Comparison of ENCODE assay signal across 16 cellular contexts in the genomic region with DNA sequence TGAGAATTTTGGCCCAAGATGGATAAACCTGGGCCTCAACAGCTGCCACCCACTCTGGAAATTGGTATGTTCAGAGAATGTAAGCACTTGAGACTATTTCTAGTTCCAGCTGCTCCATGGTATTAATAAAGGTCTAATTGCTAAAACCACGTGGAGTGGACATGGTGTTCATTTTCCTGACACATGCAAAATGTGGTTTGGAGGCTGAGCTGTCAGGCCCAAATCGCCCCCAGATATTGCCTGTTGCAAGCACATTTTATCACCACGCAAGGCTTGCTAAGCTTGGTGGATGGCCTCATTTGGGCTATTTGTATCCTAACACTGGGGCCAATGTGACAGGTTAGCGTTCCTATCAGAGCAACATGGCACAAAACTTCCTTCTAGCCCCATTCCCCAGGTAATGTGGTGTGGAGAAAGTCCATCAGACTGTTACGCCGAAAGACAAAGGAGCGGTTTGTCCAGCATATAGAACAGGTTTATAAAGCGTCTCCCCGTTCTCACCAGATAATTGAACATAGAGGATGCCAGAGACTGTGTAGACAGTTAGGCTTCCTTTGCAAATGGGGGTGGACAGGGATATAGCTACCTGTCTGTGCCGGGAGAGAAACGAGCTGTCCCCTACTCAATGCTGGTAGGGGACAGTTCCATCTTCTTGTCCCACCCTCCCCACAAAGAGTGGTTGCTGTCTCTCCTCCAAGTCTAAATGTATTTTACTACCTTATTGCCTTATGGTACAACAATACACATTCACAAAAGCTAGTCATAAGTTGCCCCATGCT.
DNase-seq lines count a peak whose midpoint lies in the region; ATAC-seq and TF ChIP-seq lines count a peak whose summit lies in the region.
"Had no signal": no experiment of that assay in that cellular context is flagged by ENCODE, and none has a peak within 500 bp of the region (broad histone marks: within the 10 kb centered on the region; RNA-seq: fewer than 3 reads in every experiment).

No MANE protein-coding gene starts in this region.

- POLR2A ChIA-PET in SK-N-SH (lab: Yijun Ruan, JAX): no interaction called here

- TF ChIP-seq RAD21 in SK-N-SH (IDR thresholded peaks at IDR 0.05; ENCODE audit: low read length): no peak

- no peaks in the 10 kb centered on the region for H3K9me3 ChIP-seq in SK-N-SH
- H3K9me3 ChIP-seq: gastrocnemius medialis, Peyer's patch had no signal

- H3K27ac ChIP-seq in SK-N-SH (ENCODE audit: low read depth in 2 of 2, low read length in 1 of 2): peak overlapping the region in 1 of 2 experiments; percentile 72; a peak in 1 of 4 replicates
- H3K27ac ChIP-seq: gastrocnemius medialis, HL-60, Peyer's patch had no signal

- no peak overlapping the region for H3K4me2 ChIP-seq in SK-N-SH

- ATAC-seq in GM18858 (IDR thresholded peaks at IDR 0.05; ENCODE audit: unreplicated experiment) (peak; percentile 19), GM21423 (IDR thresholded peaks at IDR 0.05; ENCODE audit: unreplicated experiment) (peak; percentile 21), HG03095 (IDR thresholded peaks at IDR 0.05; ENCODE audit: unreplicated experiment) (peak; percentile 29)
- ATAC-seq: gastrocnemius medialis, HCT116 had no signal

- H3K9me2 ChIP-seq in SK-N-SH: no peaks in the 10 kb centered on the region

- H3K79me2 ChIP-seq in SK-N-SH (ENCODE audit: insufficient read depth): no peaks in the 10 kb centered on the region

- H3K4me3 ChIP-seq in SK-N-SH (ENCODE audit: low read depth in 2 of 2, low read length in 1 of 2): no peak overlapping the region
- H3K4me3 ChIP-seq: gastrocnemius medialis, Peyer's patch had no signal

- H3K27me3 ChIP-seq in SK-N-SH (ENCODE audit: insufficient read depth): no peaks in the 10 kb centered on the region
- H3K27me3 ChIP-seq: gastrocnemius medialis, Peyer's patch had no signal

- no peaks in the 10 kb centered on the region for H3K36me3 ChIP-seq in SK-N-SH (replicated peaks in 1 of 2; ENCODE audit: control insufficient read depth in 1 of 2, insufficient read depth in 2 of 2, low read length in 1 of 2)
- H3K36me3 ChIP-seq: gastrocnemius medialis, Peyer's patch had no signal

- 84% methylated on average over 11 of the region's 11 CpGs for WGBS in SK-N-SH (ENCODE audit: low lambda C conversion rate)

- no peaks in the 10 kb centered on the region for H3F3A ChIP-seq in SK-N-SH (replicated peaks; ENCODE audit: insufficient read depth)

- CTCF ChIA-PET in SK-N-SH (lab: Yijun Ruan, JAX): interaction anchor here (0.6 to 1.5 kb wide), 5 partner anchors 8 to 250 kb away, joined by 3 to 4 read pairs (median 3); no protein-coding TSS in a partner anchor

- no peak overlapping the region for H2AFZ ChIP-seq in SK-N-SH (ENCODE audit: low read depth)

- DNase-seq in myocyte (ENCODE audit: low read depth): peak; percentile 93
- no peak for DNase-seq in SHP77 treated with DMSO at 0.1 percent for 48 hours (lab: John Stamatoyannopoulos, UW)
- DNase-seq in stimulated activated CD4-positive, alpha-beta T cell treated with anti-CD3 and anti-CD28 coated beads, Interleukin-2, amount 100 ng/mL, for 24 hours: no peak
- no peak for DNase-seq in SK-N-SH
- no peak for DNase-seq in GM03348 (ENCODE audit: low spot score)
- DNase-seq: gastrocnemius medialis, KG1, mesenchymal stem cell, NCI-H1417 treated with DMSO at 0.1 percent for 48 hours, NCI-H510A, Peyer's patch had no signal

- no peak overlapping the region for H3K9ac ChIP-seq in SK-N-SH

- no peak for TF ChIP-seq CTCF in SK-N-SH (IDR thresholded peaks at IDR 0.05)

- H4K20me1 ChIP-seq in SK-N-SH (ENCODE audit: insufficient read depth): no peaks in the 10 kb centered on the region

- H3K4me1 ChIP-seq in SK-N-SH (ENCODE audit: control insufficient read depth in 1 of 2, insufficient read depth in 2 of 2, low read depth in 1 of 2, low read length in 1 of 2): peaks cover 0 to 8% of the 10 kb centered on the region in 2 experiments; a peak in 1 of 4 replicates
- H3K4me1 ChIP-seq: Peyer's patch had no signal

- no peak for TF ChIP-seq EP300 in SK-N-SH (IDR thresholded peaks at IDR 0.05; ENCODE audit: borderline replicate concordance in 1 of 2, low read depth in 1 of 2, low read length in 1 of 2)

TF ChIP-seq in SK-N-SH, 30 proteins besides CTCF, POLR2A, EP300 and RAD21:
- TF ChIP-seq MXI1 (IDR thresholded peaks at IDR 0.05; ENCODE audit: low read depth, low read length) (no peak), RCOR1 (IDR thresholded peaks at IDR 0.05; ENCODE audit: low read length) (no peak), RFX5 (IDR thresholded peaks at IDR 0.05; ENCODE audit: low read length) (no peak), GABPA (IDR thresholded peaks at IDR 0.05; ENCODE audit: low read depth) (no peak), CHD2 (IDR thresholded peaks at IDR 0.05; ENCODE audit: low read length, partially characterized antibody) (no peak)
- TF ChIP-seq, protein P1, sequence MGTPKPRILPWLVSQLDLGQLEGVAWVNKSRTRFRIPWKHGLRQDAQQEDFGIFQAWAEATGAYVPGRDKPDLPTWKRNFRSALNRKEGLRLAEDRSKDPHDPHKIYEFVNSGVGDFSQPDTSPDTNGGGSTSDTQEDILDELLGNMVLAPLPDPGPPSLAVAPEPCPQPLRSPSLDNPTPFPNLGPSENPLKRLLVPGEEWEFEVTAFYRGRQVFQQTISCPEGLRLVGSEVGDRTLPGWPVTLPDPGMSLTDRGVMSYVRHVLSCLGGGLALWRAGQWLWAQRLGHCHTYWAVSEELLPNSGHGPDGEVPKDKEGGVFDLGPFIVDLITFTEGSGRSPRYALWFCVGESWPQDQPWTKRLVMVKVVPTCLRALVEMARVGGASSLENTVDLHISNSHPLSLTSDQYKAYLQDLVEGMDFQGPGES (IDR thresholded peaks at IDR 0.05; ENCODE audit: low read depth, low read length): no peak
- TF ChIP-seq, protein P2, sequence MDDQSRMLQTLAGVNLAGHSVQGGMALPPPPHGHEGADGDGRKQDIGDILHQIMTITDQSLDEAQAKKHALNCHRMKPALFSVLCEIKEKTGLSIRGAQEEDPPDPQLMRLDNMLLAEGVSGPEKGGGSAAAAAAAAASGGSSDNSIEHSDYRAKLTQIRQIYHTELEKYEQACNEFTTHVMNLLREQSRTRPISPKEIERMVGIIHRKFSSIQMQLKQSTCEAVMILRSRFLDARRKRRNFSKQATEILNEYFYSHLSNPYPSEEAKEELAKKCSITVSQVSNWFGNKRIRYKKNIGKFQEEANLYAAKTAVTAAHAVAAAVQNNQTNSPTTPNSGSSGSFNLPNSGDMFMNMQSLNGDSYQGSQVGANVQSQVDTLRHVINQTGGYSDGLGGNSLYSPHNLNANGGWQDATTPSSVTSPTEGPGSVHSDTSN (IDR thresholded peaks at IDR 0.05): no peak
- TF ChIP-seq, protein P3, sequence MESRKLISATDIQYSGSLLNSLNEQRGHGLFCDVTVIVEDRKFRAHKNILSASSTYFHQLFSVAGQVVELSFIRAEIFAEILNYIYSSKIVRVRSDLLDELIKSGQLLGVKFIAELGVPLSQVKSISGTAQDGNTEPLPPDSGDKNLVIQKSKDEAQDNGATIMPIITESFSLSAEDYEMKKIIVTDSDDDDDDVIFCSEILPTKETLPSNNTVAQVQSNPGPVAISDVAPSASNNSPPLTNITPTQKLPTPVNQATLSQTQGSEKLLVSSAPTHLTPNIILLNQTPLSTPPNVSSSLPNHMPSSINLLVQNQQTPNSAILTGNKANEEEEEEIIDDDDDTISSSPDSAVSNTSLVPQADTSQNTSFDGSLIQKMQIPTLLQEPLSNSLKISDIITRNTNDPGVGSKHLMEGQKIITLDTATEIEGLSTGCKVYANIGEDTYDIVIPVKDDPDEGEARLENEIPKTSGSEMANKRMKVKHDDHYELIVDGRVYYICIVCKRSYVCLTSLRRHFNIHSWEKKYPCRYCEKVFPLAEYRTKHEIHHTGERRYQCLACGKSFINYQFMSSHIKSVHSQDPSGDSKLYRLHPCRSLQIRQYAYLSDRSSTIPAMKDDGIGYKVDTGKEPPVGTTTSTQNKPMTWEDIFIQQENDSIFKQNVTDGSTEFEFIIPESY (IDR thresholded peaks at IDR 0.05; ENCODE audit: borderline replicate concordance, low read depth): no peak
